10 cellular contexts compared by ENCODE assay signal in the genomic region with DNA sequence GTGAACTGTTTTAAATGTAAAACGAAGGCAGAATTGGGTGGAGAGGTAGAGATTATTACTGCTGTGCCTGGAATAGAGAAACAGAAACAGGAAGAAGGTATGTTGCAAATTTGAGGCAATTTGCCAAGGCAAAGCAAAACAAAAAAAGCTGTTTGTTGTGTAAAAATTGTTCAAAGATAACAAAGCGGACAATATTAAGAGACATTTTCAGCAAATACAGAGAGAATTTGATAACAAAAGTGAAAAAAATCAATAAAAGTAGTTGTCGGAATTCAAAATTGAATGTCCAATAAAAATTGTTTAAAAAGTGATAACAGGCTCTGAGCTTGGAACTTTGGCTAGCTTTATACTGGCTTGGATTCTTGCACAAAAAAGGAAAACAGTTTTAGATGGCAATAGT. TPM values are rescaled to one million over a fixed set of nuclear protein-coding genes. Genes with fewer than 3 reads are reported as not detected.
DNase-seq lines count a peak whose midpoint lies in the region; ATAC-seq, FAIRE-seq and TF ChIP-seq lines count a peak whose summit lies in the region.
"Had no signal": no experiment of that assay in that cellular context is flagged by ENCODE, and none has a peak within 500 bp of the region (broad histone marks: within the 10 kb centered on the region; RNA-seq: fewer than 3 reads in every experiment).

No MANE protein-coding gene starts in this region.

- TSS peak; percentile 88 for BruUV-seq in A673 (replicated peaks; lab: Mats Ljungman, UMichigan)

- H3K27me3 Mint-ChIP-seq in immature natural killer cell (ENCODE audit: low read depth in 3 of 3) = peaks cover 0 to 6% (median 2%) of the 10 kb centered on the region in 3 donors

- no peak for TF ChIP-seq POLR2A in adrenal gland (IDR thresholded peaks at IDR 0.05)

- H3K27ac Mint-ChIP-seq in immature natural killer cell = no peak overlapping the region

- no peak for TF ChIP-seq CTCF in A673 (conservative IDR thresholded peaks at IDR 0.05; ENCODE audit: low read depth, low read length)
- TF ChIP-seq CTCF in adrenal gland (IDR thresholded peaks at IDR 0.05) = no peak
- TF ChIP-seq CTCF in left lung (IDR thresholded peaks at IDR 0.05) = no peak

- H3K4me1 ChIP-seq in A673 (ENCODE audit: insufficient read depth, low read length, poor library complexity, severe bottlenecking) (peaks cover 15% of the 10 kb centered on the region), HUES48 (ENCODE audit: control insufficient read depth, insufficient read depth, low read length) (peaks cover 25% of the 10 kb centered on the region), adrenal gland (replicated peaks in 1 of 2) (peaks cover 0 to 4% of the 10 kb centered on the region in 2 donors), left lung (no peaks in the 10 kb centered on the region)

- H3K27ac ChIP-seq in A673 (ENCODE audit: low read depth, low read length, poor library complexity, severe bottlenecking) (peak overlapping the region; percentile 13), HUES48 (ENCODE audit: low read depth, low read length) (peak overlapping the region; percentile 83), adrenal gland (peak overlapping the region; percentile 16 to 72 (median 29)), left lung (peak overlapping the region; percentile 10 to 53)

- H3K36me3 Mint-ChIP-seq in immature natural killer cell = peaks cover 0 to 3% (median 0%) of the 10 kb centered on the region in 3 donors

- no peak for FAIRE-seq in frontal cortex (lab: Jason Lieb, UNC)

- no peak for ATAC-seq in left lung

- H3K9ac ChIP-seq in HUES48 (ENCODE audit: low read depth, low read length) = no peak overlapping the region; the same call in 1 of the 2 replicates

- H3K4me3 ChIP-seq in A673 (ENCODE audit: low read depth, low read length, poor library complexity, severe bottlenecking) = peak overlapping the region; percentile 10
- H3K4me3 ChIP-seq in HUES48 (ENCODE audit: low read depth, low read length) = no peak overlapping the region
- H3K4me3 ChIP-seq in adrenal gland = peak overlapping the region in 1 of 4 donors; percentile 54
- H3K4me3 ChIP-seq in left lung = no peak overlapping the region

- 1 to 41% (median 27%) methylated on average over 3 of the region's 3 CpGs for WGBS in adrenal gland, 4 donors

- in situ Hi-C loops in KBM-7 (cut with MboI; ENCODE audit: low pct_unique_long_range_greater_than_20kb, low sequenced_read_pairs) = no loop called here

- DNase-seq in A673 (ENCODE audit: low spot score) (peak; percentile 19), adrenal gland (no peak), left lung (no peak), KBM-7 (no peak), frontal cortex (ENCODE audit: low spot score in 2 of 2) (no peak), immature natural killer cell (no peak)
- DNase-seq in activated T-cell treated with anti-CD3 and anti-CD28 coated beads, Interleukin-2, amount 50 U/mL, for 1 hour = no peak
- DNase-seq: C1 segment of cervical spinal cord, NCI-H1694 treated with DMSO at 0.1 percent for 48 hours had no signal

- intact Hi-C loops in A673 (cut with micrococcal nuclease; ENCODE audit: unreplicated experiment) (no loop called here), adrenal gland (cut with DNase I) (no loop called here), left lung (cut with DNase I) (no loop called here)

- H3K9me3 ChIP-seq in A673 (ENCODE audit: low read depth, low read length, poor library complexity, severe bottlenecking) (no peaks in the 10 kb centered on the region), HUES48 (ENCODE audit: control insufficient read depth, insufficient read depth, low read length) (no peaks in the 10 kb centered on the region), adrenal gland (replicated peaks in 1 of 3) (no peaks in the 10 kb centered on the region), left lung (no peaks in the 10 kb centered on the region)

- POLR2A ChIA-PET in A673 (lab: Charles Lee; ENCODE audit: low non-redundant PET) = no interaction called here

- peaks cover 0 to 5% of the 10 kb centered on the region in 2 donors for H3K4me1 Mint-ChIP-seq in immature natural killer cell

- no peaks in the 10 kb centered on the region for H3K27me3 ChIP-seq in A673 (replicated peaks; ENCODE audit: insufficient read depth, low read depth, low read length, poor library complexity)
- no peaks in the 10 kb centered on the region for H3K27me3 ChIP-seq in HUES48 (ENCODE audit: control insufficient read depth, insufficient read depth, low read length)
- peaks cover 4% of the 10 kb centered on the region for H3K27me3 ChIP-seq in adrenal gland
- peaks cover 0 to under 1% of the 10 kb centered on the region in 2 donors for H3K27me3 ChIP-seq in left lung

- no peaks in the 10 kb centered on the region for H3K9me3 Mint-ChIP-seq in immature natural killer cell

- H3K36me3 ChIP-seq in A673 (ENCODE audit: insufficient read depth, low read length, poor library complexity, severe bottlenecking) = no peaks in the 10 kb centered on the region
- H3K36me3 ChIP-seq in HUES48 (ENCODE audit: control insufficient read depth, insufficient read depth, low read length) = no peaks in the 10 kb centered on the region
- H3K36me3 ChIP-seq in adrenal gland (replicated peaks in 1 of 2) = no peaks in the 10 kb centered on the region
- H3K36me3 ChIP-seq in left lung = no peaks in the 10 kb centered on the region

- no peak overlapping the region for H3K4me3 Mint-ChIP-seq in immature natural killer cell

- CTCF ChIA-PET in A673 (lab: Charles Lee) = no interaction called here

RNA-seq across cellular contexts. Expression of a gene that starts 14.4 kb away (rescaled TPM):
- total RNA-seq in A673 (2021) (108 and 110 TPM in 2 replicates), adrenal gland (100 to 1,000 TPM in 5 of 8 donors, 10 to 100 TPM in 3; 68.3 to 265 (median 131) TPM), left lung (10 to 100 TPM; 68.6 to 80.4 TPM), frontal cortex (218 TPM)
- polyA plus RNA-seq in adrenal gland (100 to 1,000 TPM in 1 of 3 donors, 10 to 100 TPM in 2; 78.6 to 138 (median 99.5) TPM), immature natural killer cell (10 to 100 TPM; 42.6 to 84.1 (median 55.7) TPM)

Comparison
In these comparisons a context has a peak if more than half of its experiments do, and no peak if none do; other contexts are left out.
1. H3K27ac ChIP-seq: peak in every context shown above with its lines; median percentile 83 in HUES48; 32 in left lung; 29 in adrenal gland; 13 in A673.